In the genomic region with DNA sequence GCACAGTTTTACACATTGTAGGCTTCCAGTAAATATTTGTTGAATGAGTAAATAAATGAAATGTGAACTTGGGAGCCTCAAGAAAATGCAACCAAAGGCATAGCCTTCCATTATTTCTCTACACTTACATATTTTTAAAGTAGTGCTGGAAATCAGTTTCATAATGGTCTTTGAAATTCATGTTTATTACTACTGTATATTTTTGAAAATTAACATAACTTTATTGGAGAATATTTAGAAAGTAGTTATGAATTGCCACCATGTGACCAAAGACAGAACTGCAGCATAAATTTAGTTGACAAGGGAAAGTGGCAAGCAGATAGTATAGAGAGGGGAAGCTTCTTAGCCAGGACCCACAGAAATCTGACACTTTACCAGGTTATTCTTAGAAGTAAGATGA, we compare ENCODE assay signal across 8 cellular contexts. TPM values are rescaled to one million over a fixed set of nuclear protein-coding genes. Genes with fewer than 3 reads are reported as not detected.
DNase-seq lines count a peak whose midpoint lies in the region; ATAC-seq, FAIRE-seq and TF ChIP-seq lines count a peak whose summit lies in the region.

No MANE protein-coding gene starts in this region.

- peak; percentile 3 for DNase-seq in NCI-H82 (lab: John Stamatoyannopoulos, UW)
- DNase-seq in NCI-H82 treated with DMSO at 0.1 percent for 48 hours (lab: John Stamatoyannopoulos, UW; ENCODE audit: unreplicated experiment), result no peak
- DNase-seq in KBM-7, result peak; percentile 72
- peak; percentile 8 for DNase-seq in cerebellum (ENCODE audit: low spot score)
- peak; percentile 57 for DNase-seq in pons (ENCODE audit: low spot score)
- DNase-seq in frontal cortex (ENCODE audit: low spot score in 2 of 2), result no peak
- DNase-seq in GF-D8 (lab: John Stamatoyannopoulos, UW), result no peak

- in situ Hi-C loops in KBM-7 (cut with MboI; ENCODE audit: low pct_unique_long_range_greater_than_20kb, low sequenced_read_pairs), result no loop called here

- FAIRE-seq in frontal cortex (lab: Jason Lieb, UNC), result no peak

- ATAC-seq in GM18505 (IDR thresholded peaks at IDR 0.05; ENCODE audit: unreplicated experiment), result no peak

- TF ChIP-seq POLR2A in GM18505 (IDR thresholded peaks at IDR 0.05; ENCODE audit: borderline replicate concordance, extremely low read depth, insufficient read depth, insufficient read length), result no peak

RNA-seq across cellular contexts. Expression of a gene that starts 6.4 kb away (rescaled TPM):
- total RNA-seq in cerebellum, result 51.7 TPM
- 106 TPM for total RNA-seq in frontal cortex

RNA-seq across cellular contexts. Expression of a gene that starts 28.0 kb away (rescaled TPM):
- total RNA-seq in cerebellum, result 5.0 TPM
- total RNA-seq in frontal cortex, result 6.9 TPM

RNA-seq across cellular contexts. Expression of a gene that starts 33.6 kb away (rescaled TPM):
- total RNA-seq in cerebellum (54.0 TPM), frontal cortex (110 TPM)

Comparison
In these comparisons a context has a peak if more than half of its experiments do, and no peak if none do; other contexts are left out.
1. DNase-seq: peak in NCI-H82 (single experiment), KBM-7 (single experiment), cerebellum (single experiment) and pons (single experiment); none in NCI-H82 treated with DMSO at 0.1 percent for 48 hours (single experiment), frontal cortex (0 of 2) and GF-D8 (single experiment).